24 cellular contexts compared by ENCODE assay signal in the genomic region with DNA sequence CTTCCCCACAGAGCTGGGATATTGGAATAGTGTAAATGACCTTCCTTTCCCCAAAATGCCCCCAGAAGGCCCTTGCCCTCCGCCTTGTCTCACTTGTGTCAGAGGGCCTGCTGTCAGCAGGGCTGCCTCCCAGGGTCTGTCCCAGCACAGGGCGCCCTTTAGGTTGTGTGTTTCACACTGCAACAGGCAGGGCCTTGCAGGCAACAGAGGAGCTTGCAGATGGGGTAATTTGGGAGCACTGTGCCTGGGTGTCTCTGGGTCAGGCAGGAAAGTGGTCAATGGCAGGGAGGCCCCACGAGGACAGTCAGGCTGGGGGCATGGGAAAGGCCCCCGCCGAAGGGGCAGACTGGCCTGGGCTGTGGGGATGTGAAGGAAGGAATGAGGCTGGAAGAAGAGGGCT.
"Had no signal": no experiment of that assay in that cellular context is flagged by ENCODE, and none has a peak within 500 bp of the region (broad histone marks: within the 10 kb centered on the region; RNA-seq: fewer than 3 reads in every experiment).

No MANE protein-coding gene starts in this region.

- H3K4me1 ChIP-seq: colonic mucosa, esophagus squamous epithelium, foreskin keratinocyte, gastrocnemius medialis had no signal

- ATAC-seq: effector memory CD8-positive, alpha-beta T cell; foreskin keratinocyte; gastrocnemius medialis had no signal

- H3K27me3 Mint-ChIP-seq: dendritic cell treated with granulocyte-macrophage colony-stimulating factor and Interleukin-4, amounts not matched to agents 40 ng/mL and 50 ng/mL, for 4 days had no signal

- H3K4me3 ChIP-seq: colonic mucosa, coronary artery, dorsolateral prefrontal cortex, esophagus muscularis mucosa, esophagus squamous epithelium, gastrocnemius medialis, gastroesophageal sphincter, heart left ventricle, heart right ventricle had no signal

- H3K27ac Mint-ChIP-seq: dendritic cell treated with granulocyte-macrophage colony-stimulating factor and Interleukin-4, amounts not matched to agents 40 ng/mL and 50 ng/mL, for 4 days; effector memory CD8-positive, alpha-beta T cell; endodermal cell had no signal

- H3K36me3 ChIP-seq: colonic mucosa, esophagus muscularis mucosa, esophagus squamous epithelium, gastrocnemius medialis, gastroesophageal sphincter, heart left ventricle, heart right ventricle had no signal

- H3K4me3 Mint-ChIP-seq: dendritic cell treated with granulocyte-macrophage colony-stimulating factor and Interleukin-4, amounts not matched to agents 40 ng/mL and 50 ng/mL, for 4 days; effector memory CD8-positive, alpha-beta T cell; endodermal cell had no signal

- H3K4me1 Mint-ChIP-seq: endodermal cell had no signal

- H3K27ac ChIP-seq: colonic mucosa, coronary artery, dorsolateral prefrontal cortex, epithelial cell of prostate, esophagus muscularis mucosa, esophagus squamous epithelium, foreskin keratinocyte, gastrocnemius medialis, heart left ventricle had no signal

- H3K9me3 ChIP-seq: colonic mucosa, gastrocnemius medialis had no signal

- DNase-seq: colonic mucosa; cortex of kidney; dermis blood vessel endothelial cell; dorsolateral prefrontal cortex; effector CD4-positive, alpha-beta T cell; effector CD8-positive, alpha-beta T cell; effector memory CD4-positive, alpha-beta T cell; effector memory CD8-positive, alpha-beta T cell; endodermal cell; erythroblast; esophagus squamous epithelium; foreskin fibroblast; foreskin keratinocyte; foreskin melanocyte; gastrocnemius medialis; glutamatergic neuron; head of caudate nucleus; heart left ventricle; heart right ventricle had no signal

- H3K27me3 ChIP-seq: colonic mucosa, dorsolateral prefrontal cortex, esophagus muscularis mucosa, esophagus squamous epithelium, gastroesophageal sphincter, heart left ventricle had no signal
